18 cellular contexts compared by ENCODE assay signal in genomic region chr2:57987835-57988573, GRCh38. TPM values are rescaled to one million over a fixed set of nuclear protein-coding genes. Genes with fewer than 3 reads are reported as not detected.
DNase-seq lines count a peak whose midpoint lies in the region; ATAC-seq, FAIRE-seq and TF ChIP-seq lines count a peak whose summit lies in the region.
"Had no signal": no experiment of that assay in that cellular context is flagged by ENCODE, and none has a peak within 500 bp of the region (broad histone marks: within the 10 kb centered on the region; RNA-seq: fewer than 3 reads in every experiment).

No MANE protein-coding gene starts in this region.

- DNase-seq in A549 (ENCODE audit: low read depth in 1 of 2, low spot score in 1 of 2) (no peak), RWPE2 (ENCODE audit: low spot score) (no peak), foreskin keratinocyte (peak in 1 of 2 donors; percentile 41), putamen (ENCODE audit: low spot score) (no peak), mesendoderm (no peak), AG20443 (ENCODE audit: low spot score) (no peak)
- DNase-seq in effector CD8-positive, alpha-beta T cell (lab: John Stamatoyannopoulos, UW): no peak
- DNase-seq: body of pancreas, colonic mucosa, DMS 273 treated with DMSO at 0.1 percent for 48 hours, hippocampal formation, NCI-H510A treated with DMSO at 0.1 percent for 48 hours, T-helper 9 cell had no signal

- TF ChIP-seq EP300 in A549 (IDR thresholded peaks at IDR 0.05): no peak

- no peak overlapping the region for H3K18ac ChIP-seq in mesendoderm (ENCODE audit: low read length)

- H3K4me2 ChIP-seq in A549 (no peak overlapping the region), mesendoderm (ENCODE audit: low read length) (no peak overlapping the region)

- H3K23ac ChIP-seq in mesendoderm (ENCODE audit: low read length): no peak overlapping the region

- no peak overlapping the region for H2BK15ac ChIP-seq in mesendoderm (replicated peaks; ENCODE audit: low read depth)

- H4K8ac ChIP-seq in mesendoderm (ENCODE audit: low read depth, low read length): no peak overlapping the region

- no peak for TF ChIP-seq RAD21 in A549 (conservative IDR thresholded peaks at IDR 0.05 in 1 of 2, IDR thresholded peaks at IDR 0.05 in 1 of 2)

- H3K27me3 ChIP-seq in RWPE2 (ENCODE audit: insufficient read depth, poor library complexity, severe bottlenecking) (no peaks in the 10 kb centered on the region), foreskin keratinocyte (no peaks in the 10 kb centered on the region), mesendoderm (ENCODE audit: insufficient read depth, low read length, poor library complexity) (no peaks in the 10 kb centered on the region)
- H3K27me3 ChIP-seq: body of pancreas, colonic mucosa, suprapubic skin had no signal

- H3K4me1 ChIP-seq in A549: no peaks in the 10 kb centered on the region
- H3K4me1 ChIP-seq in RWPE2 (ENCODE audit: insufficient read depth, poor library complexity, severe bottlenecking): no peaks in the 10 kb centered on the region
- H3K4me1 ChIP-seq in foreskin keratinocyte: no peaks in the 10 kb centered on the region
- no peaks in the 10 kb centered on the region for H3K4me1 ChIP-seq in mesendoderm (ENCODE audit: control insufficient read depth, low read depth, low read length)
- H3K4me1 ChIP-seq: body of pancreas, colonic mucosa, suprapubic skin had no signal

- H3K4ac ChIP-seq in mesendoderm (ENCODE audit: low read depth, low read length): no peak overlapping the region

- no peak overlapping the region for H2AK5ac ChIP-seq in mesendoderm (ENCODE audit: low read length)

- no peak overlapping the region for H3K9ac ChIP-seq in mesendoderm (ENCODE audit: low read length)

- no peak overlapping the region for H2BK5ac ChIP-seq in mesendoderm (ENCODE audit: low read length)

- TF ChIP-seq POLR2A in A549 (IDR thresholded peaks at IDR 0.05; ENCODE audit: low read length): no peak

- FAIRE-seq in A549 (lab: Jason Lieb, UNC): peak; percentile 36
- FAIRE-seq: H54, urothelium cell line had no signal

- no peak overlapping the region for H4K5ac ChIP-seq in mesendoderm (ENCODE audit: low read length)

- POLR2A ChIA-PET in A549 (lab: Yijun Ruan, JAX): no interaction called here

- H3K79me2 ChIP-seq in mesendoderm (ENCODE audit: control insufficient read depth, insufficient read depth, low read length): no peaks in the 10 kb centered on the region

- H3K9me3 ChIP-seq in A549 (no peaks in the 10 kb centered on the region), RWPE2 (ENCODE audit: severe bottlenecking) (no peaks in the 10 kb centered on the region)
- H3K9me3 ChIP-seq: body of pancreas, colonic mucosa, suprapubic skin had no signal

- H3K36me3 ChIP-seq in RWPE2 (ENCODE audit: low read depth) (no peaks in the 10 kb centered on the region), mesendoderm (ENCODE audit: control insufficient read depth, insufficient read depth, low read length) (no peaks in the 10 kb centered on the region)
- H3K36me3 ChIP-seq: colonic mucosa, suprapubic skin had no signal

- no peak overlapping the region for H2BK120ac ChIP-seq in mesendoderm (ENCODE audit: low read depth, low read length)

- no peaks in the 10 kb centered on the region for H3K79me1 ChIP-seq in mesendoderm (ENCODE audit: low read length)

- no peak for TF ChIP-seq CTCF in A549 (IDR thresholded peaks at IDR 0.05)
- TF ChIP-seq CTCF in RWPE2 (IDR thresholded peaks at IDR 0.05; ENCODE audit: poor library complexity, severe bottlenecking): no peak
- no peak for TF ChIP-seq CTCF in foreskin keratinocyte (conservative IDR thresholded peaks at IDR 0.05)

- no peak for ATAC-seq in A549
- peak; percentile 59 for ATAC-seq in GM19351 (IDR thresholded peaks at IDR 0.05; ENCODE audit: unreplicated experiment)
- ATAC-seq in RWPE2 (ENCODE audit: low read depth): peak; percentile 54; the same call in 1 of the 3 replicates
- ATAC-seq in foreskin keratinocyte: peak; percentile 42
- ATAC-seq: body of pancreas, SK-N-SH treated with all-trans-retinoic acid at 6 μM for 48 hours had no signal

- H3K56ac ChIP-seq in mesendoderm (ENCODE audit: low read length): no peak overlapping the region

- CTCF ChIA-PET in A549 (lab: Yijun Ruan, JAX): interaction anchor here (1.7 kb wide), 1 partner anchor 14 kb away, joined by 4 read pairs; no protein-coding TSS in a partner anchor

- H3K27ac ChIP-seq in A549 (no peak overlapping the region), RWPE2 (ENCODE audit: poor library complexity, severe bottlenecking) (no peak overlapping the region), foreskin keratinocyte (no peak overlapping the region), mesendoderm (ENCODE audit: low read depth, low read length) (no peak overlapping the region)
- H3K27ac ChIP-seq: body of pancreas, colonic mucosa, suprapubic skin had no signal

- H3K4me3 ChIP-seq in A549 (no peak overlapping the region), RWPE2 (ENCODE audit: severe bottlenecking) (no peak overlapping the region), mesendoderm (ENCODE audit: low read length) (no peak overlapping the region)
- H3K4me3 ChIP-seq: body of pancreas, colonic mucosa, suprapubic skin had no signal

TF ChIP-seq in A549, 52 proteins besides CTCF, POLR2A, EP300 and RAD21:
- TF ChIP-seq TFCP2L1 (CRISPR knock-in tag; IDR thresholded peaks at IDR 0.05) (no peak), FOXS1 (CRISPR knock-in tag; IDR thresholded peaks at IDR 0.05) (no peak), MAX (IDR thresholded peaks at IDR 0.05) (no peak), HEYL (CRISPR knock-in tag; IDR thresholded peaks at IDR 0.05) (no peak), E2F6 (IDR thresholded peaks at IDR 0.05; ENCODE audit: borderline replicate concordance, low read depth) (no peak), RFX5 (IDR thresholded peaks at IDR 0.05) (no peak), GATA3 (IDR thresholded peaks at IDR 0.05; ENCODE audit: borderline replicate concordance) (no peak), BHLHE40 (IDR thresholded peaks at IDR 0.05; ENCODE audit: low read depth, low read length) (no peak), JUNB (IDR thresholded peaks at IDR 0.05) (no peak), PHF8 (IDR thresholded peaks at IDR 0.05; ENCODE audit: borderline replicate concordance, low read depth) (no peak), MYC (IDR thresholded peaks at IDR 0.05; ENCODE audit: borderline replicate concordance, low read length) (no peak), FOSL2 (IDR thresholded peaks at IDR 0.05) (no peak), FOSL2 (CRISPR knock-in tag; IDR thresholded peaks at IDR 0.05) (no peak), ELK1 (IDR thresholded peaks at IDR 0.05; ENCODE audit: low read depth, low read length) (no peak), NR3C1 (IDR thresholded peaks at IDR 0.05) (no peak), RNF2 (IDR thresholded peaks at IDR 0.05; ENCODE audit: borderline replicate concordance, low read depth) (no peak), ATOH8 (CRISPR knock-in tag; IDR thresholded peaks at IDR 0.05; ENCODE audit: low read depth) (no peak), FOSB (CRISPR knock-in tag; IDR thresholded peaks at IDR 0.05) (no peak), CBX2 (IDR thresholded peaks at IDR 0.05; ENCODE audit: borderline replicate concordance, low read depth) (no peak), CHD2 (IDR thresholded peaks at IDR 0.05; ENCODE audit: low read length, partially characterized antibody) (no peak)

RNA-seq across cellular contexts. Expression of gene VRK2, which starts 58.6 kb away (rescaled TPM):
- polyA plus RNA-seq in A549 (2011; rRNA removed) (66.2 and 80.9 TPM in 2 replicates), A549 (2017; fragmentation: RNase III; extraction: RNeasy Plus Mini Kit Qiagen cat#74134 plus additional on column Dnase treatment) (19.4 to 30.4 TPM (median 24.2 TPM) in 3 replicates), foreskin keratinocyte (15.1 and 15.8 TPM in 2 replicates)
- polyA plus RNA-seq in A549 (2012; cell fraction: cytosol; rRNA removed): 17.4 and 18.0 TPM in 2 replicates
- polyA plus RNA-seq in A549 (2012; cell fraction: nucleus; rRNA removed): 5.3 and 7.7 TPM in 2 replicates
- polyA minus RNA-seq in A549 (2011; rRNA and poly(A)+ RNA removed): 22.8 and 30.4 TPM in 2 replicates
- 30.1 and 34.1 TPM in 2 replicates for total RNA-seq in foreskin keratinocyte
- polyA plus RNA-seq in mesendoderm (2013, experiment 1 of 2): 22.2 TPM
- polyA plus RNA-seq in mesendoderm (2013, experiment 2 of 2): 24.4 TPM

Comparison
In these comparisons a context has a peak if more than half of its experiments do, and no peak if none do; other contexts are left out.
1. ATAC-seq: peak in GM19351 (single experiment), RWPE2 (single experiment) and foreskin keratinocyte (single experiment); none in A549 (0 of 2).